ENCODE assay signal across 29 cellular contexts in genomic region chrX:71269801-71270395, GRCh38. TPM values are rescaled to one million over a fixed set of nuclear protein-coding genes. Genes with fewer than 3 reads are reported as not detected.
"Had no signal": no experiment of that assay in that cellular context is flagged by ENCODE, and none has a peak within 500 bp of the region (broad histone marks: within the 10 kb centered on the region; RNA-seq: fewer than 3 reads in every experiment).

No MANE protein-coding gene starts in this region.

- H3K36me3 Mint-ChIP-seq: stimulated activated effector memory CD8-positive, alpha-beta T cell treated with anti-CD3 and anti-CD28 coated beads, Interleukin-12 subunit alpha, Interleukin-12 subunit beta, amount 100 ng/mL, for 72 hours had no signal

- H3K27me3 ChIP-seq: stomach, suprapubic skin, testis, thyroid gland, tibial artery, tibial nerve, transverse colon, upper lobe of left lung, upper lobe of right lung, uterus, vagina had no signal

- DNase-seq: stimulated activated CD4-positive, alpha-beta T cell treated with anti-CD3 and anti-CD28 coated beads, Interleukin-2, amount 100 ng/mL, for 48 hours; stimulated activated CD4-positive, alpha-beta T cell treated with anti-CD3 and anti-CD28 coated beads, Interleukin-4, amount 100 ng/mL, for 1 hour; stimulated activated CD4-positive, alpha-beta T cell treated with anti-CD3 and anti-CD28 coated beads, Interleukin-4, amount 100 ng/mL, for 24 hours; stimulated activated CD4-positive, alpha-beta T cell treated with anti-CD3 and anti-CD28 coated beads, Interleukin-4, amount 100 ng/mL, for 4 hours; stimulated activated CD8-positive, alpha-beta memory T cell treated with anti-CD3 and anti-CD28 coated beads, Interleukin-4, amount 100 ng/mL, for 48 hours; stimulated activated naive B cell treated with anti-CD40 and anti-IgM and Interleukin-4, amounts not matched to agents 10 μg/mL and 1 μg/mL and 100 μg/mL, for 72 hours; stimulated activated naive CD4-positive, alpha-beta T cell; stimulated activated naive CD4-positive, alpha-beta T cell treated with Interleukin-2 at 50 U/mL for 16 hours; stimulated activated naive CD8-positive, alpha-beta T cell treated with anti-CD3 and anti-CD28 coated beads, Interleukin-15, amount 100 ng/mL, for 72 hours; stimulated activated naive CD8-positive, alpha-beta T cell treated with anti-CD3 and anti-CD28 coated beads, Interleukin-15, Interleukin-2, amounts not matched to agents 100 U/mL and 50 U/mL, for 24 hours; stomach; substantia nigra; testis; thyroid gland; tibial artery; transverse colon; trophoblast cell; upper lobe of left lung; upper lobe of right lung; uterus had no signal

- H3K9me3 ChIP-seq: suprapubic skin, testis, thoracic aorta, thyroid gland, tibial nerve, transverse colon, upper lobe of right lung, uterus, vagina had no signal

- H3K27ac Mint-ChIP-seq: stimulated activated effector memory CD8-positive, alpha-beta T cell treated with anti-CD3 and anti-CD28 coated beads, Interleukin-12 subunit alpha, Interleukin-12 subunit beta, amount 100 ng/mL, for 72 hours; stimulated activated memory B cell treated with anti-CD40 and anti-IgM and Interleukin-4, amounts not matched to agents 10 μg/mL and 1 μg/mL and 100 μg/mL, for 72 hours; stimulated activated naive B cell treated with anti-CD40 and anti-IgM and Interleukin-4, amounts not matched to agents 10 μg/mL and 1 μg/mL and 100 μg/mL, for 72 hours; stimulated activated naive CD8-positive, alpha-beta T cell treated with anti-CD3 and anti-CD28 coated beads, Interleukin-15, Interleukin-2, amounts not matched to agents 100 ng/mL and 50 ng/mL, for 24 hours; type B pancreatic cell had no signal

- ATAC-seq: stimulated activated effector memory CD8-positive, alpha-beta T cell treated with anti-CD3 and anti-CD28 coated beads, Interleukin-12 subunit alpha, Interleukin-12 subunit beta, amount 100 ng/mL, for 72 hours; stimulated activated memory B cell treated with anti-CD40 and anti-IgM and Interleukin-4, amounts not matched to agents 10 μg/mL and 1 μg/mL and 100 μg/mL, for 72 hours; stimulated activated naive B cell treated with anti-CD40 and anti-IgM and Interleukin-4, amounts not matched to agents 10 μg/mL and 1 μg/mL and 100 μg/mL, for 72 hours; stimulated activated naive CD8-positive, alpha-beta T cell treated with anti-CD3 and anti-CD28 coated beads, Interleukin-15, amount 100 ng/mL, for 72 hours; stimulated activated naive CD8-positive, alpha-beta T cell treated with anti-CD3 and anti-CD28 coated beads, Interleukin-15, Interleukin-2, amounts not matched to agents 100 U/mL and 50 U/mL, for 24 hours; upper lobe of right lung had no signal

- H3K4me1 ChIP-seq: stomach, suprapubic skin, testis, thyroid gland, tibial artery, tibial nerve, transverse colon, upper lobe of left lung, upper lobe of right lung, uterus, vagina had no signal

- H3K27me3 Mint-ChIP-seq: stimulated activated memory B cell treated with anti-CD40 and anti-IgM and Interleukin-4, amounts not matched to agents 10 μg/mL and 1 μg/mL and 100 μg/mL, for 72 hours; stimulated activated naive B cell treated with anti-CD40 and anti-IgM and Interleukin-4, amounts not matched to agents 10 μg/mL and 1 μg/mL and 100 μg/mL, for 72 hours; stimulated activated naive CD8-positive, alpha-beta T cell treated with anti-CD3 and anti-CD28 coated beads, Interleukin-15, amount 100 ng/mL, for 72 hours; stimulated activated naive CD8-positive, alpha-beta T cell treated with anti-CD3 and anti-CD28 coated beads, Interleukin-15, Interleukin-2, amounts not matched to agents 100 ng/mL and 50 ng/mL, for 24 hours; type B pancreatic cell had no signal

- H3K4me3 ChIP-seq: stomach, suprapubic skin, testis, thoracic aorta, thyroid gland, tibial artery, tibial nerve, transverse colon, upper lobe of left lung, upper lobe of right lung, uterus, vagina had no signal

- H3K27ac ChIP-seq: stomach, suprapubic skin, testis, thoracic aorta, thyroid gland, tibial artery, tibial nerve, transverse colon, upper lobe of left lung, upper lobe of right lung, uterus, vagina had no signal

- H3K9me3 Mint-ChIP-seq: stimulated activated effector memory CD8-positive, alpha-beta T cell treated with anti-CD3 and anti-CD28 coated beads, Interleukin-12 subunit alpha, Interleukin-12 subunit beta, amount 100 ng/mL, for 72 hours; stimulated activated memory B cell treated with anti-CD40 and anti-IgM and Interleukin-4, amounts not matched to agents 10 μg/mL and 1 μg/mL and 100 μg/mL, for 72 hours; stimulated activated naive B cell treated with anti-CD40 and anti-IgM and Interleukin-4, amounts not matched to agents 10 μg/mL and 1 μg/mL and 100 μg/mL, for 72 hours; stimulated activated naive CD8-positive, alpha-beta T cell treated with anti-CD3 and anti-CD28 coated beads, Interleukin-15, amount 100 ng/mL, for 72 hours; stimulated activated naive CD8-positive, alpha-beta T cell treated with anti-CD3 and anti-CD28 coated beads, Interleukin-15, Interleukin-2, amounts not matched to agents 100 ng/mL and 50 ng/mL, for 24 hours had no signal

- H3K4me3 Mint-ChIP-seq: stimulated activated effector memory CD8-positive, alpha-beta T cell treated with anti-CD3 and anti-CD28 coated beads, Interleukin-12 subunit alpha, Interleukin-12 subunit beta, amount 100 ng/mL, for 72 hours; stimulated activated memory B cell treated with anti-CD40 and anti-IgM and Interleukin-4, amounts not matched to agents 10 μg/mL and 1 μg/mL and 100 μg/mL, for 72 hours; stimulated activated naive B cell treated with anti-CD40 and anti-IgM and Interleukin-4, amounts not matched to agents 10 μg/mL and 1 μg/mL and 100 μg/mL, for 72 hours; stimulated activated naive CD8-positive, alpha-beta T cell treated with anti-CD3 and anti-CD28 coated beads, Interleukin-15, amount 100 ng/mL, for 72 hours; stimulated activated naive CD8-positive, alpha-beta T cell treated with anti-CD3 and anti-CD28 coated beads, Interleukin-15, Interleukin-2, amounts not matched to agents 100 ng/mL and 50 ng/mL, for 24 hours; type B pancreatic cell had no signal

- H3K4me1 Mint-ChIP-seq: stimulated activated effector memory CD8-positive, alpha-beta T cell treated with anti-CD3 and anti-CD28 coated beads, Interleukin-12 subunit alpha, Interleukin-12 subunit beta, amount 100 ng/mL, for 72 hours; stimulated activated memory B cell treated with anti-CD40 and anti-IgM and Interleukin-4, amounts not matched to agents 10 μg/mL and 1 μg/mL and 100 μg/mL, for 72 hours; stimulated activated naive B cell treated with anti-CD40 and anti-IgM and Interleukin-4, amounts not matched to agents 10 μg/mL and 1 μg/mL and 100 μg/mL, for 72 hours; stimulated activated naive CD8-positive, alpha-beta T cell treated with anti-CD3 and anti-CD28 coated beads, Interleukin-15, amount 100 ng/mL, for 72 hours had no signal

- H3K36me3 ChIP-seq: stomach, suprapubic skin, thoracic aorta, thyroid gland, tibial artery, tibial nerve, transverse colon, upper lobe of left lung, upper lobe of right lung, uterus, vagina had no signal

RNA-seq across cellular contexts. Expression of gene GJB1, which starts 46.9 kb away (rescaled TPM):
- total RNA-seq: subcutaneous adipose tissue, thoracic aorta, thyroid gland, vagina had no signal
